13 cellular contexts compared by ENCODE assay signal in genomic region chr4:128513664-128514484, GRCh38.
DNase-seq lines count a peak whose midpoint lies in the region; ATAC-seq and TF ChIP-seq lines count a peak whose summit lies in the region.
"Had no signal": no experiment of that assay in that cellular context is flagged by ENCODE, and none has a peak within 500 bp of the region (broad histone marks: within the 10 kb centered on the region; RNA-seq: fewer than 3 reads in every experiment).

No MANE protein-coding gene starts in this region.

- POLR2A ChIA-PET in activated CD4-positive, alpha-beta T cell treated with anti-CD3 and anti-CD28 coated beads for 36 hours (lab: Charles Lee), result interaction anchor here (0.7 kb wide), 1 partner anchor 216 kb away, joined by 3 read pairs; no protein-coding TSS in a partner anchor
- POLR2A ChIA-PET in naive thymus-derived CD8-positive, alpha-beta T cell (lab: Charles Lee), result no interaction called here

- no peaks in the 10 kb centered on the region for H3F3A ChIP-seq in OCI-LY1 (ENCODE audit: insufficient read depth, low read length)

- CTCF ChIA-PET in activated CD4-positive, alpha-beta T cell treated with anti-CD3 and anti-CD28 coated beads for 36 hours (lab: Charles Lee), result interaction anchor here (0.7 kb wide), 1 partner anchor 25 kb away, joined by 4 read pairs; no protein-coding TSS in a partner anchor

- H3K27me3 ChIP-seq in OCI-LY1 (ENCODE audit: insufficient read depth, low read length) (no peaks in the 10 kb centered on the region), adipocyte (replicated peaks; ENCODE audit: control insufficient read depth, insufficient read depth, low read length) (no peaks in the 10 kb centered on the region)
- H3K27me3 ChIP-seq: upper lobe of right lung had no signal

- intact Hi-C loops in activated CD4-positive, alpha-beta T cell treated with anti-CD3 and anti-CD28 coated beads for 36 hours (cut with DNase I, micrococcal nuclease), result loop anchor here in 1 of 2 experiments (5.0 kb wide), 2 partner anchors 227 to 298 kb away; partner anchors contain the start of gene PGRMC2

- H3K4me3 Mint-ChIP-seq in activated CD4-positive, alpha-beta T cell treated with anti-CD3 and anti-CD28 coated beads for 36 hours, result peak overlapping the region; percentile 36
- peak overlapping the region; percentile 34 to 70 (median 60) for H3K4me3 Mint-ChIP-seq in naive thymus-derived CD8-positive, alpha-beta T cell
- H3K4me3 Mint-ChIP-seq: brain had no signal

- H3K79me2 ChIP-seq in OCI-LY1 (ENCODE audit: insufficient read depth, low read length), result no peaks in the 10 kb centered on the region

- TF ChIP-seq CTCF in OCI-LY1 (IDR thresholded peaks at IDR 0.05; ENCODE audit: low read length), result no peak
- TF ChIP-seq CTCF in GM20000 (IDR thresholded peaks at IDR 0.05; ENCODE audit: extremely low read depth, missing control alignments), result no peak

- DNase-seq in activated CD4-positive, alpha-beta T cell treated with anti-CD3 and anti-CD28 coated beads for 36 hours, result no peak
- DNase-seq in activated CD4-positive, alpha-beta T cell treated with anti-CD3 and anti-CD28 coated beads for 4 hours, result no peak
- peak; percentile 77 for DNase-seq in adipocyte (ENCODE audit: low read depth)
- peak in 2 of 10 donors; percentile 8 to 10 for DNase-seq in naive thymus-derived CD8-positive, alpha-beta T cell
- no peak for DNase-seq in 8988T
- no peak for DNase-seq in GM20000 (ENCODE audit: low spot score)
- no peak for DNase-seq in HK-2 (ENCODE audit: unreplicated experiment)
- DNase-seq: NCI-H1092, NCI-H446 treated with DMSO at 0.1 percent for 48 hours, upper lobe of right lung had no signal

- H3K36me3 Mint-ChIP-seq in activated CD4-positive, alpha-beta T cell treated with anti-CD3 and anti-CD28 coated beads for 36 hours (ENCODE audit: low read depth), result peaks cover 9% of the 10 kb centered on the region
- peaks cover 2 to 5% (median 3%) of the 10 kb centered on the region in 3 donors for H3K36me3 Mint-ChIP-seq in naive thymus-derived CD8-positive, alpha-beta T cell
- H3K36me3 Mint-ChIP-seq: brain had no signal

- H3K27ac ChIP-seq in OCI-LY1 (ENCODE audit: low read depth, low read length, poor library complexity, severe bottlenecking), result no peak overlapping the region
- H3K27ac ChIP-seq: upper lobe of right lung had no signal

- H3K9me3 ChIP-seq in OCI-LY1 (ENCODE audit: low read length) (no peaks in the 10 kb centered on the region), adipocyte (ENCODE audit: control insufficient read depth, low read length) (no peaks in the 10 kb centered on the region)
- H3K9me3 ChIP-seq: upper lobe of right lung had no signal

- no peaks in the 10 kb centered on the region for H4K20me1 ChIP-seq in OCI-LY1 (ENCODE audit: insufficient read depth, low read length)

- H3K9me2 ChIP-seq in OCI-LY1 (ENCODE audit: low read depth, low read length), result no peaks in the 10 kb centered on the region

- H3K4me3 ChIP-seq in OCI-LY1 (ENCODE audit: low read depth, low read length, poor library complexity, severe bottlenecking) (no peak overlapping the region), adipocyte (ENCODE audit: low read length) (peak overlapping the region; percentile 35)
- H3K4me3 ChIP-seq: upper lobe of right lung had no signal

- H3K36me3 ChIP-seq in OCI-LY1 (ENCODE audit: insufficient read depth, low read length), result no peaks in the 10 kb centered on the region
- H3K36me3 ChIP-seq in adipocyte (ENCODE audit: control insufficient read depth, insufficient read depth, low read length, severe bottlenecking), result no peaks in the 10 kb centered on the region
- H3K36me3 ChIP-seq: upper lobe of right lung had no signal

- H3K9me3 Mint-ChIP-seq in activated CD4-positive, alpha-beta T cell treated with anti-CD3 and anti-CD28 coated beads for 36 hours (ENCODE audit: low read depth), result peaks cover 4% of the 10 kb centered on the region
- peaks cover 0 to 2% (median 0%) of the 10 kb centered on the region in 9 donors for H3K9me3 Mint-ChIP-seq in naive thymus-derived CD8-positive, alpha-beta T cell

- H3K9ac ChIP-seq in OCI-LY1 (ENCODE audit: low read length), result no peak overlapping the region
- no peak overlapping the region for H3K9ac ChIP-seq in adipocyte (ENCODE audit: low read length)

- no peaks in the 10 kb centered on the region for H3K4me1 ChIP-seq in OCI-LY1 (ENCODE audit: insufficient read depth, low read length, severe bottlenecking)
- peaks cover 47% of the 10 kb centered on the region for H3K4me1 ChIP-seq in adipocyte (ENCODE audit: control insufficient read depth, insufficient read depth, low read length)

- peaks cover 12% of the 10 kb centered on the region for H3K4me1 Mint-ChIP-seq in activated CD4-positive, alpha-beta T cell treated with anti-CD3 and anti-CD28 coated beads for 36 hours
- H3K4me1 Mint-ChIP-seq in naive thymus-derived CD8-positive, alpha-beta T cell, result peaks cover 7 to 16% (median 12%) of the 10 kb centered on the region in 4 donors

- no peak overlapping the region for H2AFZ ChIP-seq in OCI-LY1 (ENCODE audit: low read length)

- H3K27ac Mint-ChIP-seq in activated CD4-positive, alpha-beta T cell treated with anti-CD3 and anti-CD28 coated beads for 36 hours, result peak overlapping the region; percentile 92
- peak overlapping the region; percentile 17 to 77 (median 64) for H3K27ac Mint-ChIP-seq in naive thymus-derived CD8-positive, alpha-beta T cell

- no peaks in the 10 kb centered on the region for H3K27me3 Mint-ChIP-seq in activated CD4-positive, alpha-beta T cell treated with anti-CD3 and anti-CD28 coated beads for 36 hours
- H3K27me3 Mint-ChIP-seq in naive thymus-derived CD8-positive, alpha-beta T cell, result peaks cover 0 to 1% (median 0%) of the 10 kb centered on the region in 5 donors
- H3K27me3 Mint-ChIP-seq: brain had no signal

- H3K4me2 ChIP-seq in OCI-LY1 (ENCODE audit: low read length), result 0 out of 2 replicates have a peak overlapping the region, but pooled peaks have one; percentile 13

- ATAC-seq in activated CD4-positive, alpha-beta T cell treated with anti-CD3 and anti-CD28 coated beads for 36 hours, result peak; percentile 62
- ATAC-seq in naive thymus-derived CD8-positive, alpha-beta T cell, result peak in 1 of 2 donors; percentile 53
- ATAC-seq: sciatic nerve, upper lobe of right lung had no signal
